Comparison of ENCODE assay signal across 9 cellular contexts in the genomic region with DNA sequence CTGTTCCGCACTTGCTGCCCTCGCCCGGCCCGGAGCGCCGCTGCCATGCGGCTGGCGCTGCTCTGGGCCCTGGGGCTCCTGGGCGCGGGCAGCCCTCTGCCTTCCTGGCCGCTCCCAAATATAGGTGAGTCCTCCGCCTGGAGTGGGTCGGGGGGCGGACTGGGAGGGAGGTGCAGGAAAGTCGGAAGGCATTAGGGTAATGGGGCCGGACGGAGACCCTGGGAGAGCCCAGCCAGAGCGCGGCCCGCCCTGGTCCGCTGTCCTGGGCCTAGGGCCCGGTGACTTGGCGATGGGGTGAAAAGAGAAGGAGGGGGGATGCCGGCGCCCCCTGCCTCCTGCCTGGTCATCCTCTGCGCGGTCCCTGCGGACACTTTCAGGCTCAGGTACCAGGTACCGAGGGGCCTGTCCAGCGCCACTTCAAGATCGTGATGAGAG. TPM values are rescaled to one million over a fixed set of nuclear protein-coding genes. Genes with fewer than 3 reads are reported as not detected.
DNase-seq lines count a peak whose midpoint lies in the region; TF ChIP-seq lines count a peak whose summit lies in the region.
"Had no signal": no experiment of that assay in that cellular context is flagged by ENCODE, and none has a peak within 500 bp of the region (broad histone marks: within the 10 kb centered on the region; RNA-seq: fewer than 3 reads in every experiment).

No MANE protein-coding gene starts in this region.

- CTCF ChIA-PET in activated CD4-positive, alpha-beta T cell treated with anti-CD3 and anti-CD28 coated beads, Interleukin-2, amount 10 ng/mL, durations not matched to agents 7 days and 5 days (lab: Charles Lee): interaction anchor here (0.6 to 3.9 kb wide), 24 partner anchors 10 to 484 kb away, joined by 3 to 48 read pairs (median 4); partner anchors contain the start of genes CHRNB2 and KCNN3

- peaks cover 34% of the 10 kb centered on the region for H3K4me1 ChIP-seq in SJSA1 (replicated peaks)

- peak overlapping the region; percentile 79 for H3K4me3 Mint-ChIP-seq in activated CD4-positive, alpha-beta T cell treated with anti-CD3 and anti-CD28 coated beads, Interleukin-2, amount 10 ng/mL, durations not matched to agents 7 days and 5 days
- peak overlapping the region; percentile 63 for H3K4me3 Mint-ChIP-seq in progenitor cell of endocrine pancreas (ENCODE audit: low read depth)

- H3K4me3 ChIP-seq in SJSA1 (peak overlapping the region; percentile 50), fibroblast of pulmonary artery (replicated peaks; ENCODE audit: low read depth, low read length) (peak overlapping the region; percentile 70)

- H3K9me3 ChIP-seq in SJSA1 (replicated peaks): no peaks in the 10 kb centered on the region

- H3K4me1 Mint-ChIP-seq in activated CD4-positive, alpha-beta T cell treated with anti-CD3 and anti-CD28 coated beads, Interleukin-2, amount 10 ng/mL, durations not matched to agents 7 days and 5 days: peaks cover 30% of the 10 kb centered on the region
- peaks cover 12% of the 10 kb centered on the region for H3K4me1 Mint-ChIP-seq in progenitor cell of endocrine pancreas (ENCODE audit: low read depth)

- TF ChIP-seq CTCF in fibroblast of pulmonary artery (IDR thresholded peaks at IDR 0.05; ENCODE audit: low read length, missing control alignments) (no peak), progenitor cell of endocrine pancreas (IDR thresholded peaks at IDR 0.05; ENCODE audit: unreplicated experiment) (no peak)

- DNase-seq in activated CD4-positive, alpha-beta T cell treated with anti-CD3 and anti-CD28 coated beads, Interleukin-2, amount 10 ng/mL, durations not matched to agents 7 days and 5 days: no peak
- DNase-seq in activated CD4-positive, alpha-beta T cell treated with anti-CD3 and anti-CD28 coated beads for 1 hour: no peak
- DNase-seq in SJSA1 (ENCODE audit: low read depth in 1 of 2, low spot score in 2 of 2) (peak in 1 of 2 experiments; percentile 55), fibroblast of pulmonary artery (ENCODE audit: low read depth) (no peak), progenitor cell of endocrine pancreas (ENCODE audit: low spot score, unreplicated experiment) (no peak), OCI-M1 (lab: John Stamatoyannopoulos, UW) (no peak), NCI-H510A (lab: John Stamatoyannopoulos, UW) (no peak)
- no peak for DNase-seq in activated CD4-positive, alpha-beta T cell treated with anti-CD3 and anti-CD28 coated beads for 48 hours

- no peak overlapping the region for H3K27ac ChIP-seq in SJSA1

- no peaks in the 10 kb centered on the region for H3K27me3 Mint-ChIP-seq in activated CD4-positive, alpha-beta T cell treated with anti-CD3 and anti-CD28 coated beads, Interleukin-2, amount 10 ng/mL, durations not matched to agents 7 days and 5 days
- peaks cover 21% of the 10 kb centered on the region for H3K27me3 Mint-ChIP-seq in progenitor cell of endocrine pancreas

- no peaks in the 10 kb centered on the region for H3K36me3 ChIP-seq in SJSA1

- no peaks in the 10 kb centered on the region for H3K27me3 ChIP-seq in SJSA1 (replicated peaks)

- H3K27ac Mint-ChIP-seq in activated CD4-positive, alpha-beta T cell treated with anti-CD3 and anti-CD28 coated beads, Interleukin-2, amount 10 ng/mL, durations not matched to agents 7 days and 5 days: no peak overlapping the region
- no peak overlapping the region for H3K27ac Mint-ChIP-seq in progenitor cell of endocrine pancreas

- no peaks in the 10 kb centered on the region for H3K9me3 Mint-ChIP-seq in activated CD4-positive, alpha-beta T cell treated with anti-CD3 and anti-CD28 coated beads, Interleukin-2, amount 10 ng/mL, durations not matched to agents 7 days and 5 days
- H3K9me3 Mint-ChIP-seq in progenitor cell of endocrine pancreas (ENCODE audit: low read depth): no peaks in the 10 kb centered on the region

- H3K36me3 Mint-ChIP-seq in activated CD4-positive, alpha-beta T cell treated with anti-CD3 and anti-CD28 coated beads, Interleukin-2, amount 10 ng/mL, durations not matched to agents 7 days and 5 days (ENCODE audit: low read depth): no peaks in the 10 kb centered on the region
- no peaks in the 10 kb centered on the region for H3K36me3 Mint-ChIP-seq in progenitor cell of endocrine pancreas (ENCODE audit: insufficient read depth)

- POLR2A ChIA-PET in activated CD4-positive, alpha-beta T cell treated with anti-CD3 and anti-CD28 coated beads, Interleukin-2, amount 10 ng/mL, durations not matched to agents 7 days and 5 days (lab: Charles Lee): interaction anchor here (0.6 kb wide), 2 partner anchors 34 to 50 kb away, joined by 3 to 5 read pairs; no protein-coding TSS in a partner anchor

RNA-seq across cellular contexts. Expression of gene ADAM15, which starts 0.2 kb away (rescaled TPM):
- 10 to 100 TPM; 40.2 to 45.0 TPM for total RNA-seq in activated CD4-positive, alpha-beta T cell treated with anti-CD3 and anti-CD28 coated beads, Interleukin-2, amount 10 ng/mL, durations not matched to agents 7 days and 5 days
- 27.0 and 32.0 TPM in 2 replicates for total RNA-seq in SJSA1 (2014; rRNA removed; shearing (Covaris generic))
- 20.9 and 22.1 TPM in 2 replicates for total RNA-seq in progenitor cell of endocrine pancreas

RNA-seq across cellular contexts. Expression of gene EFNA4, which starts 12.2 kb away (rescaled TPM):
- 1 to 10 TPM; 8.2 to 8.3 TPM for total RNA-seq in activated CD4-positive, alpha-beta T cell treated with anti-CD3 and anti-CD28 coated beads, Interleukin-2, amount 10 ng/mL, durations not matched to agents 7 days and 5 days
- 4.7 and 4.8 TPM in 2 replicates for total RNA-seq in SJSA1 (2014; rRNA removed; shearing (Covaris generic))
- 45.5 and 46.8 TPM in 2 replicates for total RNA-seq in progenitor cell of endocrine pancreas

RNA-seq across cellular contexts. Expression of gene DCST1, which starts 17.7 kb away (rescaled TPM):
- not detected for total RNA-seq in activated CD4-positive, alpha-beta T cell treated with anti-CD3 and anti-CD28 coated beads, Interleukin-2, amount 10 ng/mL, durations not matched to agents 7 days and 5 days
- not detected in 2 replicates for total RNA-seq in SJSA1 (2014; rRNA removed; shearing (Covaris generic))
- total RNA-seq in progenitor cell of endocrine pancreas: not detected in 2 replicates
- total RNA-seq: Daoy had no signal

RNA-seq across cellular contexts. Expression of gene DCST2, which starts 17.8 kb away (rescaled TPM):
- under 1 TPM; 0.50 to 0.73 TPM for total RNA-seq in activated CD4-positive, alpha-beta T cell treated with anti-CD3 and anti-CD28 coated beads, Interleukin-2, amount 10 ng/mL, durations not matched to agents 7 days and 5 days
- not detected in 2 replicates for total RNA-seq in SJSA1 (2014; rRNA removed; shearing (Covaris generic))
- total RNA-seq in progenitor cell of endocrine pancreas: 2.2 TPM in 2 replicates
- total RNA-seq: Daoy had no signal

RNA-seq across cellular contexts. Expression of gene EFNA3, which starts 27.3 kb away (rescaled TPM):
- 1 to 10 TPM; 2.3 to 2.7 TPM for total RNA-seq in activated CD4-positive, alpha-beta T cell treated with anti-CD3 and anti-CD28 coated beads, Interleukin-2, amount 10 ng/mL, durations not matched to agents 7 days and 5 days
- total RNA-seq in SJSA1 (2014; rRNA removed; shearing (Covaris generic)): 0.21 and 0.85 TPM in 2 replicates
- total RNA-seq in progenitor cell of endocrine pancreas: 9.0 and 10.5 TPM in 2 replicates
